ENCODE assay signal across 15 cellular contexts in genomic region chr17:28379814-28380571, GRCh38. TPM values are rescaled to one million over a fixed set of nuclear protein-coding genes. Genes with fewer than 3 reads are reported as not detected.
DNase-seq lines count a peak whose midpoint lies in the region; ATAC-seq and TF ChIP-seq lines count a peak whose summit lies in the region.
"Had no signal": no experiment of that assay in that cellular context is flagged by ENCODE, and none has a peak within 500 bp of the region (broad histone marks: within the 10 kb centered on the region; RNA-seq: fewer than 3 reads in every experiment).

No MANE protein-coding gene starts in this region.

- no peak overlapping the region for H3K4me3 ChIP-seq in AG10803 (ENCODE audit: low read length)
- H3K4me3 ChIP-seq in LNCaP clone FGC (ENCODE audit: low read depth, low read length) = no peak overlapping the region
- no peak overlapping the region for H3K4me3 ChIP-seq in hepatocyte
- no peak overlapping the region for H3K4me3 ChIP-seq in dorsolateral prefrontal cortex
- H3K4me3 ChIP-seq: colonic mucosa, heart left ventricle, pancreas had no signal

- no peak overlapping the region for H3K27ac Mint-ChIP-seq in WTC11
- H3K27ac Mint-ChIP-seq: activated CD4-positive, alpha-beta memory T cell treated with anti-CD3 and anti-CD28 coated beads for 36 hours; activated naive CD4-positive, alpha-beta T cell treated with anti-CD3 and anti-CD28 coated beads for 36 hours; memory B cell had no signal

- intact Hi-C loops in dorsolateral prefrontal cortex (cut with DNase I) = loop anchor here (10.0 kb wide), 2 partner anchors 55 to 175 kb away; partner anchors contain the start of gene UNC119 (in 1 of the 2)

- H3K9me3 ChIP-seq in hepatocyte (ENCODE audit: low read depth) = no peaks in the 10 kb centered on the region
- H3K9me3 ChIP-seq: colonic mucosa, heart left ventricle, pancreas had no signal

- no peaks in the 10 kb centered on the region for H3K36me3 ChIP-seq in hepatocyte (replicated peaks; ENCODE audit: insufficient read depth, low read depth)
- H3K36me3 ChIP-seq: colonic mucosa, heart left ventricle, pancreas had no signal

- H3K27ac ChIP-seq in hepatocyte = no peak overlapping the region
- peak overlapping the region in 5 of 59 donors; percentile 3 to 57 (median 27) for H3K27ac ChIP-seq in dorsolateral prefrontal cortex
- H3K27ac ChIP-seq: colonic mucosa, heart left ventricle, pancreas had no signal

- CTCF ChIA-PET in WTC11 (lab: Charles Lee) = interaction anchor here (0.6 to 6.9 kb wide), 5 partner anchors 25 to 164 kb away, joined by 3 to 63 read pairs (median 3); no protein-coding TSS in a partner anchor

- H3K79me2 ChIP-seq in hepatocyte = peaks cover 1% of the 10 kb centered on the region

- no peaks in the 10 kb centered on the region for H4K20me1 ChIP-seq in hepatocyte (ENCODE audit: insufficient read depth, poor library complexity, severe bottlenecking)

- TF ChIP-seq CTCF in AG10803 (conservative IDR thresholded peaks at IDR 0.05; ENCODE audit: low read length) = no peak
- no peak for TF ChIP-seq CTCF in LNCaP clone FGC (IDR thresholded peaks at IDR 0.05; ENCODE audit: control insufficient read depth, extremely low read depth, insufficient read depth)
- no peak for TF ChIP-seq CTCF in WTC11 (IDR thresholded peaks at IDR 0.05)
- no peak for TF ChIP-seq CTCF in hepatocyte (IDR thresholded peaks at IDR 0.05; ENCODE audit: poor library complexity)
- TF ChIP-seq CTCF in dorsolateral prefrontal cortex (IDR thresholded peaks at IDR 0.05 in 54 of 56, conservative IDR thresholded peaks at IDR 0.05 in 2 of 56; ENCODE audit: low read depth in 1 of 56, partially characterized antibody in 56 of 56) = no peak

- ATAC-seq in WTC11 = no peak
- ATAC-seq: heart left ventricle, pancreas had no signal

- no peaks in the 10 kb centered on the region for H3K9me2 ChIP-seq in hepatocyte (replicated peaks; ENCODE audit: insufficient read depth)

- peak; percentile 50 for DNase-seq in AG10803 (ENCODE audit: low read depth)
- peak; percentile 54 for DNase-seq in LNCaP clone FGC (ENCODE audit: low read depth)
- no peak for DNase-seq in WTC11 (ENCODE audit: low spot score)
- peak; percentile 24 for DNase-seq in hepatocyte (ENCODE audit: low spot score)
- no peak for DNase-seq in NCI-H2081 (lab: John Stamatoyannopoulos, UW)
- no peak for DNase-seq in dorsolateral prefrontal cortex
- no peak for DNase-seq in retina
- no peak for DNase-seq in NCI-H774 (lab: John Stamatoyannopoulos, UW)
- DNase-seq: activated CD4-positive, alpha-beta memory T cell treated with anti-CD3 and anti-CD28 coated beads for 36 hours; activated naive CD4-positive, alpha-beta T cell treated with anti-CD3 and anti-CD28 coated beads for 36 hours; colonic mucosa; heart left ventricle; NCI-H345; pancreas had no signal

- H3K4me2 ChIP-seq in hepatocyte = no peak overlapping the region

- H3K4me1 ChIP-seq in hepatocyte (ENCODE audit: insufficient read depth) = peaks cover 9% of the 10 kb centered on the region
- H3K4me1 ChIP-seq: colonic mucosa had no signal

- H2AFZ ChIP-seq in hepatocyte = no peak overlapping the region

- POLR2A ChIA-PET in WTC11 (lab: Charles Lee) = interaction anchor here (0.7 to 0.9 kb wide), 2 partner anchors 10 to 1304 kb away, joined by 7 read pairs; partner anchors contain the start of gene VTN

- H3K36me3 Mint-ChIP-seq in WTC11 = peaks cover 2% of the 10 kb centered on the region; the same call in 1 of the 2 replicates

- peaks cover 19% of the 10 kb centered on the region for H3K27me3 ChIP-seq in hepatocyte
- H3K27me3 ChIP-seq in dorsolateral prefrontal cortex = no peaks in the 10 kb centered on the region
- H3K27me3 ChIP-seq: pancreas had no signal

- H3K4me3 Mint-ChIP-seq in WTC11 = no peak overlapping the region
- H3K4me3 Mint-ChIP-seq: activated CD4-positive, alpha-beta memory T cell treated with anti-CD3 and anti-CD28 coated beads for 36 hours; activated naive CD4-positive, alpha-beta T cell treated with anti-CD3 and anti-CD28 coated beads for 36 hours; memory B cell had no signal

- WGBS in hepatocyte (ENCODE audit: low lambda C conversion rate, missing lambda C conversion rate) = 65% methylated on average over 8 of the region's 8 CpGs

- peaks cover 8% of the 10 kb centered on the region for H3K4me1 Mint-ChIP-seq in WTC11

- no peaks in the 10 kb centered on the region for H3K9me3 Mint-ChIP-seq in WTC11
- H3K9me3 Mint-ChIP-seq: activated CD4-positive, alpha-beta memory T cell treated with anti-CD3 and anti-CD28 coated beads for 36 hours; activated naive CD4-positive, alpha-beta T cell treated with anti-CD3 and anti-CD28 coated beads for 36 hours; memory B cell had no signal

- peaks cover 75% of the 10 kb centered on the region for H3K27me3 Mint-ChIP-seq in WTC11 (ENCODE audit: low read depth)
- H3K27me3 Mint-ChIP-seq: activated CD4-positive, alpha-beta memory T cell treated with anti-CD3 and anti-CD28 coated beads for 36 hours had no signal

TF ChIP-seq in WTC11, 78 proteins besides CTCF, POLR2A, EP300 and RAD21:
- peak; percentile 95 for TF ChIP-seq GABPB1 (CRISPR knock-in tag; IDR thresholded peaks at IDR 0.05)
- TF ChIP-seq PRRX2 (CRISPR knock-in tag; IDR thresholded peaks at IDR 0.05) = no peak

RNA-seq across cellular contexts. Expression of gene SARM1, which starts 8.5 kb away (rescaled TPM):
- 3.8 to 4.7 TPM (median 4.7 TPM) in 3 replicates for total RNA-seq in WTC11 (2021)
- total RNA-seq in hepatocyte = 12.8 and 19.5 TPM in 2 replicates
- 11.0 and 14.5 TPM in 2 replicates for polyA plus RNA-seq in hepatocyte
- total RNA-seq in dorsolateral prefrontal cortex = 10 to 100 TPM; 20.6 to 48.1 (median 33.1) TPM

RNA-seq across cellular contexts. Expression of gene VTN, which starts 9.9 kb away (rescaled TPM):
- total RNA-seq in WTC11 (2021) (0.82 to 1.6 TPM (median 1.3 TPM) in 3 replicates), hepatocyte (1,128 and 1,263 TPM in 2 replicates), dorsolateral prefrontal cortex (1 to 10 TPM; 1.1 to 6.3 (median 2.9) TPM)
- 613 and 763 TPM in 2 replicates for polyA plus RNA-seq in hepatocyte
- total RNA-seq: activated CD4-positive, alpha-beta memory T cell treated with anti-CD3 and anti-CD28 coated beads for 36 hours; activated naive CD4-positive, alpha-beta T cell treated with anti-CD3 and anti-CD28 coated beads for 36 hours had no signal

RNA-seq across cellular contexts. Expression of gene SEBOX, which starts 15.0 kb away (rescaled TPM):
- total RNA-seq in WTC11 (2021) (not detected in 3 replicates), hepatocyte (not detected in 2 replicates), dorsolateral prefrontal cortex (not detected)
- not detected in 2 replicates for polyA plus RNA-seq in hepatocyte
- total RNA-seq: activated CD4-positive, alpha-beta memory T cell treated with anti-CD3 and anti-CD28 coated beads for 36 hours; activated naive CD4-positive, alpha-beta T cell treated with anti-CD3 and anti-CD28 coated beads for 36 hours; colonic mucosa; heart left ventricle; pancreas had no signal
- polyA plus RNA-seq: heart left ventricle, pancreas had no signal

RNA-seq across cellular contexts. Expression of gene POLDIP2, which starts 22.7 kb away (rescaled TPM):
- total RNA-seq in WTC11 (2021) = 79.2 to 85.4 TPM (median 79.7 TPM) in 3 replicates
- 81.6 and 82.9 TPM in 2 replicates for total RNA-seq in hepatocyte
- 118 and 122 TPM in 2 replicates for polyA plus RNA-seq in hepatocyte
- total RNA-seq in dorsolateral prefrontal cortex = 10 to 100 TPM; 49.5 to 88.7 (median 68.8) TPM

RNA-seq across cellular contexts. Expression of gene SLC46A1, which starts 26.0 kb away (rescaled TPM):
- total RNA-seq in WTC11 (2021) (5.7 to 6.7 TPM (median 6.6 TPM) in 3 replicates), hepatocyte (41.9 and 54.5 TPM in 2 replicates), dorsolateral prefrontal cortex (10 to 100 TPM; 12.5 to 31.9 (median 20.3) TPM)
- 34.8 and 43.1 TPM in 2 replicates for polyA plus RNA-seq in hepatocyte

Comparison
In these comparisons a context has a peak if more than half of its experiments do, and no peak if none do; other contexts are left out.
1. DNase-seq: peak in AG10803 (single experiment), LNCaP clone FGC (single experiment) and hepatocyte (single experiment); none in WTC11 (single experiment), NCI-H2081 (0 of 2), dorsolateral prefrontal cortex (0 of 10), retina (single experiment) and NCI-H774 (single experiment).
2. RNA of gene VTN, which starts 9.9 kb away (total RNA-seq): 1,128 to 1,263 TPM in hepatocyte; 1.1 to 6.3 TPM in dorsolateral prefrontal cortex and 0.82 to 1.6 TPM in WTC11; every median in the first group is over 100 times any median in the second.